ENCODE assay signal across 12 cellular contexts in the genomic region with DNA sequence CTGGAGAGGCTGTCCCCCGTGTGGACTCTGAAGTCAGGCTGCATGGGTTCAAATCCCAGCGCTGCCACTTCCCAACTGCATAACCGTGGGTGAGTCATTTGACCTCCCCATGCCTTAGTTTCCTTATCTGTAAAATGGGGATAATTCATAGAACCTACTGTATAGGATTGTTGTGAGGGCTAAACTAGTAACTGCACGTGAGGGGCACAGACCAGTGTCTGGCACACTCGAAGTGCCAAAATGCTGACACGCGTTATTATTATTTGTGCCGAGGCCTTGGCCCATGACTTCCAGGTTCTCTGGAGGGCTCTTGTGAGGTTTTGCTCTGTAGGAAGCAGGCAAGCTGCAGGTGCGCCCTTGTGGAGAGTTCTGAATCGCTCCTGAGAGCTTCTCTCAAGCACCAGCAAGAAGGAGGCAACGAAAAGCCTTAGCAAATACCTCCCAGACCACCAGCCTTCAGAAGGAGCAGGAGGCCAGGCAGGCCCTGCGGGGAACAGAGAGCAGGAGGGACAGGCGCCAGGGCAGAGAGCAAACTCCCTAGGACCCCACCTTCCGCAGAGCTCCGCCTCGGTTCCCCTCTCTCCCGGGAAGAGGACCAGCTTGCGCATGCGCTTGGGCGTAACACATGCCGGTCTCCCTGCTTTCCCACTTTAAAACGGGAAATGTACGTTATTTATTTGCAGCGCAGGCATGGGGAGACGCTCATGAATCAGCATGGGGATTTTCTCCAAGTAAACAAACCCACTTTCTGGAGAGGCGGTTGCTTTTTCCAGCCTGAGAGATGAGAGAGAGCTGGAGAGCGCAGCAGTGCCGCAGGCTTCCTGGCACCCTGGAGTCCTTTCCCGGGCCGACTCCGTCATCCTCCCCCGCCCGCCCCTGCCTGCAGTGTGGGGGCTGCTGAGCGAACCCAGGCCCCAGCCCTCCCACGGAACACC. TPM values are rescaled to one million over a fixed set of nuclear protein-coding genes. Genes with fewer than 3 reads are reported as not detected.
DNase-seq lines count a peak whose midpoint lies in the region; ATAC-seq and TF ChIP-seq lines count a peak whose summit lies in the region.
"Had no signal": no experiment of that assay in that cellular context is flagged by ENCODE, and none has a peak within 500 bp of the region (broad histone marks: within the 10 kb centered on the region; RNA-seq: fewer than 3 reads in every experiment).

No MANE protein-coding gene starts in this region.

- peak in 1 of 2 donors; percentile 46 for ATAC-seq in upper lobe of left lung (ENCODE audit: low FRiP score in 2 of 2)
- ATAC-seq in HG03432 (IDR thresholded peaks at IDR 0.05; ENCODE audit: unreplicated experiment) = no peak
- no peak for ATAC-seq in HG03108 (IDR thresholded peaks at IDR 0.05; ENCODE audit: unreplicated experiment)
- ATAC-seq in GM18867 (IDR thresholded peaks at IDR 0.05; ENCODE audit: unreplicated experiment) = no peak

- TF ChIP-seq CTCF in fibroblast of the aortic adventitia (IDR thresholded peaks at IDR 0.05; ENCODE audit: insufficient read depth, low read length) = no peak
- no peak for TF ChIP-seq CTCF in mesothelial cell of epicardium (IDR thresholded peaks at IDR 0.05; ENCODE audit: unreplicated experiment)
- no peak for TF ChIP-seq CTCF in upper lobe of left lung (IDR thresholded peaks at IDR 0.05)

- TF ChIP-seq EP300 in upper lobe of left lung (IDR thresholded peaks at IDR 0.05) = no peak

- TF ChIP-seq POLR2A in upper lobe of left lung (IDR thresholded peaks at IDR 0.05) = no peak

- no peak overlapping the region for H3K27ac Mint-ChIP-seq in mesothelial cell of epicardium
- H3K27ac Mint-ChIP-seq: activated naive CD8-positive, alpha-beta T cell had no signal

- H3K4me3 ChIP-seq in fibroblast of the aortic adventitia (ENCODE audit: low read depth, low read length) = no peak overlapping the region
- peak overlapping the region in 3 of 4 donors; percentile 25 to 36 (median 34) for H3K4me3 ChIP-seq in upper lobe of left lung

- H3K9me3 ChIP-seq in upper lobe of left lung = no peaks in the 10 kb centered on the region

- peak; percentile 39 for DNase-seq in NCI-H1105 treated with DMSO at 0.1 percent for 48 hours (lab: John Stamatoyannopoulos, UW)
- no peak for DNase-seq in NCI-H1105 (lab: John Stamatoyannopoulos, UW)
- peak; percentile 14 for DNase-seq in fibroblast of the aortic adventitia (ENCODE audit: low read depth)
- DNase-seq in mesothelial cell of epicardium (ENCODE audit: low spot score in 2 of 2, unreplicated experiment in 2 of 2) = peak in 1 of 2 experiments; percentile 49
- DNase-seq in upper lobe of left lung = peak in 1 of 2 donors; percentile 36
- DNase-seq: NCI-H1092 had no signal

- no peaks in the 10 kb centered on the region for H3K36me3 ChIP-seq in upper lobe of left lung

- no peaks in the 10 kb centered on the region for H3K36me3 Mint-ChIP-seq in mesothelial cell of epicardium
- H3K36me3 Mint-ChIP-seq: activated naive CD8-positive, alpha-beta T cell had no signal

- peak overlapping the region; percentile 72 for H3K4me3 Mint-ChIP-seq in mesothelial cell of epicardium
- H3K4me3 Mint-ChIP-seq: activated naive CD8-positive, alpha-beta T cell had no signal

- H3K4me1 Mint-ChIP-seq in mesothelial cell of epicardium = peaks cover 2% of the 10 kb centered on the region

- H3K9me3 Mint-ChIP-seq in mesothelial cell of epicardium = no peaks in the 10 kb centered on the region

- no peaks in the 10 kb centered on the region for H3K4me1 ChIP-seq in upper lobe of left lung

- peaks cover 97% of the 10 kb centered on the region for H3K27me3 Mint-ChIP-seq in mesothelial cell of epicardium (ENCODE audit: low read depth)

- H3K27ac ChIP-seq in upper lobe of left lung = peak overlapping the region in 1 of 4 donors; percentile 17

- no peaks in the 10 kb centered on the region for H3K27me3 ChIP-seq in upper lobe of left lung

- 19 to 23% methylated on average over 15 to 33 of the region's 35 CpGs for WGBS in upper lobe of left lung, 2 donors

RNA-seq across cellular contexts. Expression of a gene that starts 39.6 kb away (rescaled TPM):
- 0.16 and 0.27 TPM in 2 replicates for total RNA-seq in fibroblast of the aortic adventitia (ENCODE audit: low replicate concordance)
- total RNA-seq in mesothelial cell of epicardium = 0.04 to 0.11 TPM (median 0.09 TPM) in 3 replicates
- total RNA-seq in upper lobe of left lung = not detected
- total RNA-seq: A172, lung microvascular endothelial cell had no signal
